Comparison of ENCODE assay signal across 8 cellular contexts in genomic region chr22:17243524-17243923, GRCh38. TPM values are rescaled to one million over a fixed set of nuclear protein-coding genes. Genes with fewer than 3 reads are reported as not detected.
DNase-seq lines count a peak whose midpoint lies in the region; ATAC-seq, FAIRE-seq and TF ChIP-seq lines count a peak whose summit lies in the region.

No MANE protein-coding gene starts in this region.

- no peak for TF ChIP-seq CTCF in choroid plexus epithelial cell (conservative IDR thresholded peaks at IDR 0.05; ENCODE audit: low read depth, low read length)
- TF ChIP-seq CTCF in endodermal cell (conservative IDR thresholded peaks at IDR 0.05), result no peak

- H3K27ac Mint-ChIP-seq in endodermal cell, result no peak overlapping the region

- no peaks in the 10 kb centered on the region for H3K27me3 Mint-ChIP-seq in endodermal cell (ENCODE audit: insufficient read depth)

- H3K9me3 Mint-ChIP-seq in endodermal cell, result peaks cover 6% of the 10 kb centered on the region

- H3K4me1 ChIP-seq in endodermal cell (ENCODE audit: control insufficient read depth, insufficient read depth, low read length), result no peaks in the 10 kb centered on the region

- WGBS in endodermal cell (ENCODE audit: insufficient coverage in 1 of 2, insufficient read length in 1 of 2), 2 experiments, result 94 to 96% methylated on average over 4 to 6 of the region's 6 CpGs

- TF ChIP-seq POLR2A in GM12892 (IDR thresholded peaks at IDR 0.05; ENCODE audit: low read depth, low read length), result 0 out of 2 replicates have a peak, but pooled peaks have one; percentile 34

- no peak overlapping the region for H3K4me3 ChIP-seq in choroid plexus epithelial cell (ENCODE audit: low read depth, low read length)
- H3K4me3 ChIP-seq in endodermal cell (ENCODE audit: low read length), result no peak overlapping the region

- no peak overlapping the region for H3K4me3 Mint-ChIP-seq in endodermal cell

- peaks cover 7% of the 10 kb centered on the region for H3K4me1 Mint-ChIP-seq in endodermal cell

- H3K36me3 Mint-ChIP-seq in endodermal cell (ENCODE audit: low read depth), result peaks cover 11% of the 10 kb centered on the region

- H3K36me3 ChIP-seq in endodermal cell (ENCODE audit: control insufficient read depth, insufficient read depth, low read length), result no peaks in the 10 kb centered on the region

- peak; percentile 80 for ATAC-seq in GM21367 (IDR thresholded peaks at IDR 0.05; ENCODE audit: unreplicated experiment)
- ATAC-seq in HG03469 (IDR thresholded peaks at IDR 0.05; ENCODE audit: unreplicated experiment), result peak; percentile 81

- H3K27me3 ChIP-seq in endodermal cell (ENCODE audit: control insufficient read depth, insufficient read depth, low read length, poor library complexity, severe bottlenecking), result no peaks in the 10 kb centered on the region

- FAIRE-seq in GM12892 (lab: Jason Lieb, UNC), result peak; percentile 78

- no peaks in the 10 kb centered on the region for H3K9me3 ChIP-seq in endodermal cell (ENCODE audit: control insufficient read depth, low read length)

- no peak overlapping the region for H3K9ac ChIP-seq in endodermal cell (ENCODE audit: extremely low read depth, low read length, poor library complexity, severe bottlenecking)

- H3K27ac ChIP-seq in endodermal cell (ENCODE audit: low read depth, low read length), result no peak overlapping the region

- DNase-seq in GM12892 (ENCODE audit: insufficient read length), result peak; percentile 55
- peak; percentile 23 for DNase-seq in choroid plexus epithelial cell (ENCODE audit: low read depth)
- DNase-seq in midbrain (lab: John Stamatoyannopoulos, UW), result no peak
- DNase-seq in DMS 273 treated with DMSO at 0.1 percent for 48 hours (lab: John Stamatoyannopoulos, UW), result no peak
- no peak for DNase-seq in endodermal cell
- no peak for DNase-seq in activated CD4-positive, CD25-positive, alpha-beta regulatory T cell treated with anti-CD3 and anti-CD28 coated beads, Interleukin-2, amount 50 U/mL, for 72 hours

RNA-seq across cellular contexts. Expression of gene ADA2, which starts 24.3 kb away (rescaled TPM):
- polyA plus RNA-seq in GM12892 (2012; ENCODE audit: missing spikeins), result 4.0 TPM
- 10 to 100 TPM; 57.6 to 86.8 TPM for total RNA-seq in endodermal cell
- 14.5 TPM for polyA plus RNA-seq in endodermal cell (2013, experiment 1 of 2)
- polyA plus RNA-seq in endodermal cell (2013, experiment 2 of 2), result 12.1 TPM

Comparison
In these comparisons a context has a peak if more than half of its experiments do, and no peak if none do; other contexts are left out.
1. DNase-seq: peak in GM12892 (single experiment) and choroid plexus epithelial cell (single experiment); none in midbrain (single experiment), DMS 273 treated with DMSO at 0.1 percent for 48 hours (single experiment), endodermal cell (single experiment) and activated CD4-positive, CD25-positive, alpha-beta regulatory T cell treated with anti-CD3 and anti-CD28 coated beads, Interleukin-2, amount 50 U/mL, for 72 hours (single experiment).